10 cellular contexts compared by ENCODE assay signal in the genomic region with DNA sequence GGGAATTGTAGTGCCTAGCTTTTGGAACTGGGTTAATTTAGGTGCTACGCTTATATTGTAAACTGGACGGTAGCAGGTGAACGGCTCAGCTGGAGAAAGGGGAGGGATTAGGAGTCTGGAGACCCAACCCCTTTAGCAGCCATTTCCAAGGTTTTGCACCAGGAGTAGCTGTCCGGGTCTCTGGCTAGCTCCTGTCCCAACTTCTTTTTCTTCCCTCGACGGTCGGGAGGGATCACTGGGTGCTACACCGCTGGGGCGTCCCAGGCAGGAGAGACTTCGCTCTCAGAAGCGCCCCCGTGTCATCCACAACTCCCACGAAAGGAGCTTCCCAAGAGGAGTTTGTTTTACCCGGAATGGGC. TPM values are rescaled to one million over a fixed set of nuclear protein-coding genes. Genes with fewer than 3 reads are reported as not detected.
DNase-seq lines count a peak whose midpoint lies in the region; ATAC-seq and TF ChIP-seq lines count a peak whose summit lies in the region.
"Had no signal": no experiment of that assay in that cellular context is flagged by ENCODE, and none has a peak within 500 bp of the region (broad histone marks: within the 10 kb centered on the region; RNA-seq: fewer than 3 reads in every experiment).

No MANE protein-coding gene starts in this region.

- DNase-seq in ELF-1 (ENCODE audit: low read depth, low spot score) (peak; percentile 86), NCI-H2171 (lab: John Stamatoyannopoulos, UW) (peak; percentile 72), MCF 10A (ENCODE audit: unreplicated experiment) (peak; percentile 81), A172 (ENCODE audit: low spot score) (no peak)
- DNase-seq: activated CD4-positive, alpha-beta T cell treated with anti-CD3 and anti-CD28 coated beads, Interleukin-2, amount 10 ng/mL, durations not matched to agents 24 days and 14 days; heart left ventricle had no signal

- ATAC-seq in HG03159 (IDR thresholded peaks at IDR 0.05; ENCODE audit: unreplicated experiment) = no peak
- ATAC-seq in GM21529 (IDR thresholded peaks at IDR 0.05; ENCODE audit: unreplicated experiment) = no peak
- no peak for ATAC-seq in GM21447 (IDR thresholded peaks at IDR 0.05; ENCODE audit: unreplicated experiment)
- ATAC-seq: heart left ventricle had no signal

- peak overlapping the region; percentile 21 for H3K4me3 ChIP-seq in mononuclear cell (ENCODE audit: low read length)

- no TSS peak for BruUV-seq in MCF 10A (replicated peaks; lab: Mats Ljungman, UMichigan)

- no peaks in the 10 kb centered on the region for H3K36me3 Mint-ChIP-seq in MCF 10A (ENCODE audit: insufficient read depth, unreplicated experiment)

- peaks cover 11% of the 10 kb centered on the region for H3K4me1 ChIP-seq in mononuclear cell (ENCODE audit: insufficient read depth, low read length)

- peaks cover 13% of the 10 kb centered on the region for H3K4me1 Mint-ChIP-seq in MCF 10A (ENCODE audit: insufficient read depth, unreplicated experiment)

- no peaks in the 10 kb centered on the region for H3K9me3 Mint-ChIP-seq in MCF 10A (ENCODE audit: unreplicated experiment)
- H3K9me3 Mint-ChIP-seq: activated CD4-positive, alpha-beta T cell treated with anti-CD3 and anti-CD28 coated beads, Interleukin-2, amount 10 ng/mL, durations not matched to agents 24 days and 14 days had no signal

- no peaks in the 10 kb centered on the region for H3K27me3 Mint-ChIP-seq in MCF 10A (ENCODE audit: insufficient read depth, unreplicated experiment)

- intact Hi-C loops in MCF 10A (cut with micrococcal nuclease) = loop anchor here (10.0 kb wide), 3 partner anchors 609 to 1139 kb away; no protein-coding TSS in a partner anchor

- H3K4me3 Mint-ChIP-seq in MCF 10A (ENCODE audit: unreplicated experiment) = peak overlapping the region; percentile 86
- H3K4me3 Mint-ChIP-seq: activated CD4-positive, alpha-beta T cell treated with anti-CD3 and anti-CD28 coated beads, Interleukin-2, amount 10 ng/mL, durations not matched to agents 24 days and 14 days had no signal

- TF ChIP-seq CTCF in MCF 10A (IDR thresholded peaks at IDR 0.05; ENCODE audit: unreplicated experiment) = no peak

- peaks cover 65% of the 10 kb centered on the region for H3K27me3 ChIP-seq in mononuclear cell (ENCODE audit: insufficient read depth, low read length)

- H3K27ac Mint-ChIP-seq in MCF 10A (ENCODE audit: low read depth, unreplicated experiment) = peak overlapping the region; percentile 47
- H3K27ac Mint-ChIP-seq: activated CD4-positive, alpha-beta T cell treated with anti-CD3 and anti-CD28 coated beads, Interleukin-2, amount 10 ng/mL, durations not matched to agents 24 days and 14 days had no signal

- no peaks in the 10 kb centered on the region for H3K9me3 ChIP-seq in mononuclear cell (ENCODE audit: low read depth, low read length)
- H3K9me3 ChIP-seq: heart left ventricle had no signal

- POLR2A ChIA-PET in MCF 10A (lab: Yijun Ruan, JAX) = interaction anchor here (0.6 to 1.9 kb wide), 14 partner anchors 11 to 1726 kb away, joined by 3 to 7 read pairs (median 4); no protein-coding TSS in a partner anchor

- CTCF ChIA-PET in MCF 10A (lab: Yijun Ruan, JAX) = interaction anchor here (0.6 to 3.9 kb wide), 15 partner anchors 10 to 1141 kb away, joined by 3 to 34 read pairs (median 3); no protein-coding TSS in a partner anchor

RNA-seq across cellular contexts. Expression of gene LINGO2, which starts 0.7 kb away (rescaled TPM):
- total RNA-seq in MCF 10A (2022) = 0.84 and 2.3 TPM in 2 replicates
- total RNA-seq in mononuclear cell = 0.52 TPM
- 0.72 and 0.90 TPM in 2 replicates for total RNA-seq in A172 (2014; rRNA removed; shearing (Covaris generic))
- total RNA-seq: activated CD4-positive, alpha-beta T cell treated with anti-CD3 and anti-CD28 coated beads, Interleukin-2, amount 10 ng/mL, durations not matched to agents 24 days and 14 days; heart left ventricle had no signal
